8 cellular contexts compared by ENCODE assay signal in genomic region chr1:165630629-165631402, GRCh38. TPM values are rescaled to one million over a fixed set of nuclear protein-coding genes. Genes with fewer than 3 reads are reported as not detected.
A peak's percentile ranks its signal among the peaks of the same experiment; 100 is the strongest.
DNase-seq lines count a peak whose midpoint lies in the region; ATAC-seq, FAIRE-seq and TF ChIP-seq lines count a peak whose summit lies in the region.

MGST3 (plus strand) TSS chr1:165631234; CDS start chr1:165649848, 18,614 bp downstream.

- H3K9me3 Mint-ChIP-seq in Caco-2 (ENCODE audit: unreplicated experiment), result no peaks in the 10 kb centered on the region
- no peaks in the 10 kb centered on the region for H3K9me3 Mint-ChIP-seq in effector memory CD8-positive, alpha-beta T cell

- no peak within 1 kb of the TSS for H3K4me3 Mint-ChIP-seq in Caco-2 (ENCODE audit: unreplicated experiment)
- no peak within 1 kb of the TSS for H3K4me3 Mint-ChIP-seq in effector memory CD8-positive, alpha-beta T cell

- no peaks in the 10 kb centered on the region for H3K27me3 Mint-ChIP-seq in Caco-2 (ENCODE audit: insufficient read depth, unreplicated experiment)
- no peaks in the 10 kb centered on the region for H3K27me3 Mint-ChIP-seq in effector memory CD8-positive, alpha-beta T cell

- peaks cover 11% of the 10 kb centered on the region for H3K36me3 Mint-ChIP-seq in Caco-2 (ENCODE audit: insufficient read depth, unreplicated experiment)
- H3K36me3 Mint-ChIP-seq in effector memory CD8-positive, alpha-beta T cell (ENCODE audit: insufficient read depth), result no peaks in the 10 kb centered on the region

- peak; percentile 89 for FAIRE-seq in HTR-8/SVneo (lab: Jason Lieb, UNC)

- DNase-seq in Caco-2 (peak; percentile 96 to 97), HTR-8/SVneo (ENCODE audit: insufficient read length, low spot score) (peak; percentile 94), NOMO-1 treated with DMSO at 0.1 percent for 48 hours (lab: John Stamatoyannopoulos, UW; ENCODE audit: unreplicated experiment) (peak; percentile 89), lung microvascular endothelial cell (ENCODE audit: low read depth in 2 of 2) (peak; percentile 97 to 98)
- DNase-seq in activated CD8-positive, alpha-beta memory T cell treated with anti-CD3 and anti-CD28 coated beads for 4 hours (ENCODE audit: low read depth in 2 of 2), result peak; percentile 89 to 91
- DNase-seq in effector memory CD8-positive, alpha-beta T cell, result peak; percentile 90 to 92 (median 90)
- peak; percentile 88 to 97 (median 93) for DNase-seq in stimulated activated CD4-positive, alpha-beta T cell treated with anti-CD3 and anti-CD28 coated beads, TNF-alpha, amount 100 ng/mL, for 48 hours (ENCODE audit: low read depth in 3 of 3)

- peaks cover 17% of the 10 kb centered on the region for H3K4me1 ChIP-seq in Caco-2

- no peak for TF ChIP-seq CTCF in Caco-2 (IDR thresholded peaks at IDR 0.05; ENCODE audit: insufficient read depth in 1 of 2, low read depth in 1 of 2, low read length in 1 of 2, severe bottlenecking in 1 of 2, unreplicated experiment in 1 of 2)

- CTCF ChIA-PET in Caco-2 (lab: Charles Lee), result interaction anchor here (0.6 to 1.2 kb wide), 3 partner anchors 33 to 171 kb away, joined by 3 to 4 read pairs (median 3); no protein-coding TSS in a partner anchor

- H3K27me3 ChIP-seq in Caco-2 (replicated peaks; ENCODE audit: control insufficient read depth, insufficient read depth, low read length), result no peaks in the 10 kb centered on the region

- H3K27ac Mint-ChIP-seq in Caco-2 (ENCODE audit: unreplicated experiment), result no peak within 1 kb of the TSS
- H3K27ac Mint-ChIP-seq in effector memory CD8-positive, alpha-beta T cell, result no peak within 1 kb of the TSS

- intact Hi-C loops in Caco-2 (cut with micrococcal nuclease; ENCODE audit: unreplicated experiment), result loop anchor here (1.0 to 5.0 kb wide), 3 partner anchors 67 to 198 kb away; partner anchors contain the start of genes ALDH9A1 and TMCO1

- POLR2A ChIA-PET in Caco-2 (lab: Charles Lee), result interaction anchor here (0.7 to 1.0 kb wide), 2 partner anchors 16 to 33 kb away, joined by 3 to 4 read pairs; no protein-coding TSS in a partner anchor

- peak within 1 kb of the TSS; percentile 72 for H3K4me3 ChIP-seq in Caco-2 (ENCODE audit: low read depth, low read length)

- ATAC-seq in GM21381 (IDR thresholded peaks at IDR 0.05; ENCODE audit: unreplicated experiment), result peak; percentile 86
- ATAC-seq in effector memory CD8-positive, alpha-beta T cell (replicated peaks), result peak; percentile 92

- no TSS peak for BruUV-seq in Caco-2 (replicated peaks; lab: Mats Ljungman, UMichigan)

- H3K4me1 Mint-ChIP-seq in Caco-2 (ENCODE audit: low read depth, unreplicated experiment), result peaks cover 26% of the 10 kb centered on the region
- H3K4me1 Mint-ChIP-seq in effector memory CD8-positive, alpha-beta T cell (ENCODE audit: low read depth in 2 of 2), result peaks cover 12 to 14% of the 10 kb centered on the region in 2 donors

- H3K36me3 ChIP-seq in Caco-2 (ENCODE audit: control insufficient read depth, insufficient read depth, low read length), result no peaks in the 10 kb centered on the region

- no peaks in the 10 kb centered on the region for H3K9me3 ChIP-seq in Caco-2

RNA-seq across cellular contexts. Expression of gene MGST3, which starts in this region (rescaled TPM):
- 173 and 193 TPM in 2 replicates for total RNA-seq in Caco-2 (2022)
- total RNA-seq in lung microvascular endothelial cell, result 148 and 319 TPM in 2 replicates

Comparison
In these comparisons a context has a peak if more than half of its experiments do, and no peak if none do; other contexts are left out.
1. Peak in every context shown above with its lines: DNase-seq, ATAC-seq and H3K4me3 ChIP-seq.